In genomic region chr15:62605292-62605691, GRCh38 we compare ENCODE assay signal across 28 cellular contexts.
"Had no signal": no experiment of that assay in that cellular context is flagged by ENCODE, and none has a peak within 500 bp of the region (broad histone marks: within the 10 kb centered on the region; RNA-seq: fewer than 3 reads in every experiment).

No MANE protein-coding gene starts in this region.

- H3K4me1 ChIP-seq: parathyroid adenoma, upper lobe of left lung had no signal

- ATAC-seq: activated CD8-positive, alpha-beta memory T cell treated with anti-CD3 and anti-CD28 coated beads, Interleukin-2, amount 10 ng/mL, durations not matched to agents 7 days and 5 days; activated naive CD8-positive, alpha-beta T cell treated with anti-CD3 and anti-CD28 coated beads, Interleukin-2, amount 50 U/mL, for 24 hours; esophagus mucosa; mucosa of descending colon; right lobe of liver; stimulated activated naive B cell treated with anti-CD40 and anti-IgM and Interleukin-4, amounts not matched to agents 10 μg/mL and 1 μg/mL and 100 μg/mL, for 72 hours had no signal

- H3K4me3 ChIP-seq: ascending aorta, mucosa of descending colon, right lobe of liver, smooth muscle cell, thoracic aorta, upper lobe of left lung had no signal

- H2AFZ ChIP-seq: parathyroid adenoma had no signal

- H3K27ac ChIP-seq: brain microvascular endothelial cell, parathyroid adenoma, right lobe of liver, thoracic aorta, upper lobe of left lung had no signal

- H3K4me2 ChIP-seq: smooth muscle cell had no signal

- H3K9ac ChIP-seq: parathyroid adenoma had no signal

- H3K36me3 ChIP-seq: ascending aorta, brain microvascular endothelial cell, right lobe of liver, thoracic aorta, upper lobe of left lung had no signal

- H3K27me3 ChIP-seq: ascending aorta, brain microvascular endothelial cell, right lobe of liver, upper lobe of left lung had no signal

- DNase-seq: activated CD4-positive, alpha-beta memory T cell treated with anti-CD3 and anti-CD28 coated beads, Interleukin-2, amount 10 ng/mL, durations not matched to agents 7 days and 5 days; activated CD4-positive, alpha-beta T cell treated with anti-CD3 and anti-CD28 coated beads for 48 hours; activated CD8-positive, alpha-beta memory T cell treated with anti-CD3 and anti-CD28 coated beads, Interleukin-2, amount 10 ng/mL, durations not matched to agents 7 days and 5 days; activated gamma-delta T cell; activated naive CD4-positive, alpha-beta T cell treated with anti-CD3 and anti-CD28 coated beads, Interleukin-2, amount 50 U/mL, for 16 hours; activated naive CD8-positive, alpha-beta T cell treated with anti-CD3 and anti-CD28 coated beads, Interleukin-2, amount 50 U/mL, for 24 hours; activated T-cell treated with anti-CD3 and anti-CD28 coated beads for 4 hours; brain microvascular endothelial cell; central memory CD4-positive, alpha-beta T cell; dermis blood vessel endothelial cell; effector memory CD4-positive, alpha-beta T cell; glutamatergic neuron; hippocampal formation; kidney glomerular epithelial cell; mucosa of descending colon; nephron progenitor cell; nucleus accumbens; right lobe of liver; stimulated activated CD4-positive, alpha-beta T cell treated with anti-CD3 and anti-CD28 coated beads, Interleukin-2, amount 100 ng/mL, for 48 hours; stimulated activated CD8-positive, alpha-beta memory T cell treated with anti-CD3 and anti-CD28 coated beads, Interleukin-4, amount 100 ng/mL, for 48 hours; stimulated activated naive B cell treated with anti-CD40 and anti-IgM and Interleukin-4, amounts not matched to agents 10 μg/mL and 1 μg/mL and 100 μg/mL, for 72 hours; T1000; upper lobe of left lung had no signal

- H3K9me3 ChIP-seq: ascending aorta, mucosa of descending colon, right lobe of liver, thoracic aorta, upper lobe of left lung had no signal
